ENCODE assay signal across 8 cellular contexts in genomic region chr2:102142829-102143449, GRCh38. TPM values are rescaled to one million over a fixed set of nuclear protein-coding genes. Genes with fewer than 3 reads are reported as not detected.
DNase-seq lines count a peak whose midpoint lies in the region; ATAC-seq and TF ChIP-seq lines count a peak whose summit lies in the region.

No MANE protein-coding gene starts in this region.

- H3K36me3 Mint-ChIP-seq in activated T-cell treated with anti-CD3 and anti-CD28 coated beads, Interleukin-2, amount 50 U/mL, for 4 hours (ENCODE audit: insufficient read depth), result peaks cover 20% of the 10 kb centered on the region

- no peak for DNase-seq in activated T-cell treated with anti-CD3 and anti-CD28 coated beads, Interleukin-2, amount 50 U/mL, for 4 hours
- no peak for DNase-seq in activated T-cell treated with anti-CD3 and anti-CD28 coated beads, Interleukin-2, amount 50 U/mL, for 1 hour
- no peak for DNase-seq in colonic mucosa
- DNase-seq in mesendoderm, result peak; percentile 66
- DNase-seq in stimulated activated CD4-positive, alpha-beta T cell treated with anti-CD3 and anti-CD28 coated beads, Interleukin-4, amount 100 ng/mL, for 24 hours, result no peak
- DNase-seq in GOT3 (lab: John Stamatoyannopoulos, UW), result no peak

- no peaks in the 10 kb centered on the region for H3K9me3 ChIP-seq in colonic mucosa

- peak overlapping the region; percentile 85 to 87 for H3K9ac ChIP-seq in colonic mucosa (ENCODE audit: low read depth in 2 of 2, low read length in 2 of 2)
- H3K9ac ChIP-seq in mesendoderm (ENCODE audit: low read length), result peak overlapping the region; percentile 4

- WGBS in mesendoderm (ENCODE audit: extremely low coverage, insufficient coverage, low lambda C conversion rate), result no CpG with 5 or more reads among the region's 42 CpGs
- WGBS in urinary bladder, result 11% methylated on average over 42 of the region's 42 CpGs

- intact Hi-C loops in colonic mucosa (cut with DNase I), result no loop called here

- H3K9me3 Mint-ChIP-seq in activated T-cell treated with anti-CD3 and anti-CD28 coated beads, Interleukin-2, amount 50 U/mL, for 4 hours, result peaks cover 46% of the 10 kb centered on the region

- no peak overlapping the region for H2BK120ac ChIP-seq in mesendoderm (ENCODE audit: low read depth, low read length)

- ATAC-seq in activated T-cell treated with anti-CD3 and anti-CD28 coated beads, Interleukin-2, amount 50 U/mL, for 4 hours, result peak in 1 of 2 donors; percentile 25
- no peak for ATAC-seq in HG03442 (IDR thresholded peaks at IDR 0.05; ENCODE audit: unreplicated experiment)

- no peak overlapping the region for H2BK15ac ChIP-seq in mesendoderm (replicated peaks; ENCODE audit: low read depth)

- no peak overlapping the region for H2AK5ac ChIP-seq in mesendoderm (ENCODE audit: low read length)

- H3K56ac ChIP-seq in mesendoderm (ENCODE audit: low read length), result peak overlapping the region; percentile 59

- no peaks in the 10 kb centered on the region for H3K79me2 ChIP-seq in mesendoderm (ENCODE audit: control insufficient read depth, insufficient read depth, low read length)

- H3K4me1 Mint-ChIP-seq in activated T-cell treated with anti-CD3 and anti-CD28 coated beads, Interleukin-2, amount 50 U/mL, for 4 hours (ENCODE audit: low read depth), result peaks cover 40% of the 10 kb centered on the region

- H4K5ac ChIP-seq in mesendoderm (ENCODE audit: low read length), result no peak overlapping the region

- no peaks in the 10 kb centered on the region for H3K36me3 ChIP-seq in colonic mucosa
- H3K36me3 ChIP-seq in mesendoderm (ENCODE audit: control insufficient read depth, insufficient read depth, low read length), result no peaks in the 10 kb centered on the region
- no peaks in the 10 kb centered on the region for H3K36me3 ChIP-seq in urinary bladder (ENCODE audit: insufficient read depth)

- H3K18ac ChIP-seq in mesendoderm (ENCODE audit: low read length), result peak overlapping the region; percentile 85

- peak overlapping the region; percentile 80 for H3K4me3 Mint-ChIP-seq in activated T-cell treated with anti-CD3 and anti-CD28 coated beads, Interleukin-2, amount 50 U/mL, for 4 hours

- H3K27ac ChIP-seq in colonic mucosa (peak overlapping the region; percentile 73), mesendoderm (ENCODE audit: low read depth, low read length) (no peak overlapping the region), urinary bladder (ENCODE audit: low read depth) (peak overlapping the region; percentile 76)

- peak overlapping the region; percentile 51 for H3K4me2 ChIP-seq in mesendoderm (ENCODE audit: low read length)

- H3K79me1 ChIP-seq in mesendoderm (ENCODE audit: low read length), result no peaks in the 10 kb centered on the region

- peaks cover 32% of the 10 kb centered on the region for H3K27me3 Mint-ChIP-seq in activated T-cell treated with anti-CD3 and anti-CD28 coated beads, Interleukin-2, amount 50 U/mL, for 4 hours (ENCODE audit: low read depth)

- H4K8ac ChIP-seq in mesendoderm (ENCODE audit: low read depth, low read length), result no peak overlapping the region

- peak overlapping the region; percentile 63 for H3K4me3 ChIP-seq in colonic mucosa
- no peak overlapping the region for H3K4me3 ChIP-seq in mesendoderm (ENCODE audit: low read length)
- H3K4me3 ChIP-seq in urinary bladder (ENCODE audit: low read depth, low read length), result peak overlapping the region; percentile 74

- H3K27me3 ChIP-seq in colonic mucosa (no peaks in the 10 kb centered on the region), mesendoderm (ENCODE audit: insufficient read depth, low read length, poor library complexity) (no peaks in the 10 kb centered on the region)

- no peak for TF ChIP-seq CTCF in colonic mucosa (IDR thresholded peaks at IDR 0.05)

- H3K4me1 ChIP-seq in colonic mucosa (no peaks in the 10 kb centered on the region), mesendoderm (ENCODE audit: control insufficient read depth, low read depth, low read length) (no peaks in the 10 kb centered on the region), urinary bladder (ENCODE audit: insufficient read depth) (no peaks in the 10 kb centered on the region)

- no peak overlapping the region for H2BK5ac ChIP-seq in mesendoderm (ENCODE audit: low read length)

- H3K23ac ChIP-seq in mesendoderm (ENCODE audit: low read length), result no peak overlapping the region

- no peak overlapping the region for H3K4ac ChIP-seq in mesendoderm (ENCODE audit: low read depth, low read length)

RNA-seq across cellular contexts. Expression of gene IL1R1, which starts 0.4 kb away (rescaled TPM):
- 10 to 100 TPM; 19.6 to 33.5 (median 21.3) TPM for total RNA-seq in activated T-cell treated with anti-CD3 and anti-CD28 coated beads, Interleukin-2, amount 50 U/mL, for 4 hours
- total RNA-seq in colonic mucosa (10 to 100 TPM; 13.9 to 23.9 TPM), urinary bladder (34.9 TPM)
- polyA plus RNA-seq in mesendoderm (2013, experiment 1 of 2), result 0.77 TPM
- 0.52 TPM for polyA plus RNA-seq in mesendoderm (2013, experiment 2 of 2)
- 72.7 TPM for polyA plus RNA-seq in urinary bladder

RNA-seq across cellular contexts. Expression of gene IL1RL2, which starts 43.9 kb away (rescaled TPM):
- under 1 TPM; 0.29 to 0.99 (median 0.60) TPM for total RNA-seq in activated T-cell treated with anti-CD3 and anti-CD28 coated beads, Interleukin-2, amount 50 U/mL, for 4 hours
- total RNA-seq in colonic mucosa, result 1 to 10 TPM; 1.9 to 2.8 TPM
- not detected for polyA plus RNA-seq in mesendoderm (2013, experiment 1 of 2)
- polyA plus RNA-seq in mesendoderm (2013, experiment 2 of 2), result not detected
- total RNA-seq in urinary bladder, result 0.90 TPM
- 0.33 TPM for polyA plus RNA-seq in urinary bladder
